In the genomic region with DNA sequence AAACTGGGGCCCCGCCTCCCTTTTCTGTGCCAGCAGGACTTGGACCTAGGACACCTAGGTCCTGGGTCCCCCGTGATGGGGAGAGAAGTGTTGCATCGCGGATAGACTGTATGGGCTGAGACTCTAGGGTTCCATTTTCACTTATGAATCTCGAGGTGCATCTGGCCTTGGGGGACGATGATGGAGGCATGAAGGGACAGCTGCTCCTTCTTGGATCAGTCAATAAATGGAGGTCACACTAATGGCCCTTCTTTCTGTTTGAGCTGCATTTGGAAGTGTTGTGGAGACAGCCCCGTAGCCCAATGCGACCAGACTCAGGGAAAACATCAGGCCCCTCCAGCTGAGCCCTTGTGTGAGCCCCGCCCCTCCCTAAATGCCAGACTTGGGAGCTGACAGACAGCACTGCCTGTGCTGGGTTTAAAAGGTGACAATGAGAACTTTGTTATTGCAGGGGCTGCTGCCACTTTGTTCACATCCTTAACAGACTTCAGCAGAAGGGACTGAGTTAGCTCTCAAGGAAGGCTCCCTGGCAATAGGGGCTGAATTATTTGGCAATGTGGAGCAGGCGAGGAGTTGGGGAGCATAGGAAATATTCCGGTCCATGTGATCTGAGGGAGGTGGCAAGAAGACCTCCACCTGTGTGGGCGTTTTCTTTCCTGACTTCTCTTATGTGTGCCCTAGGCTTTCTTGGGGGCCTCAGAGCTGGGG, we compare ENCODE assay signal across 8 cellular contexts. TPM values are rescaled to one million over a fixed set of nuclear protein-coding genes. Genes with fewer than 3 reads are reported as not detected.
DNase-seq lines count a peak whose midpoint lies in the region; TF ChIP-seq lines count a peak whose summit lies in the region.

No MANE protein-coding gene starts in this region.

- 41 to 46% methylated on average over 12 of the region's 12 CpGs for WGBS in sigmoid colon, 2 donors

- intact Hi-C loops in sigmoid colon (cut with DNase I), result loop anchor here (5.0 kb wide), 1 partner anchor 58 kb away; a partner anchor contains a TSS

- peak overlapping the region; percentile 78 for H3K9ac ChIP-seq in SK-N-MC (ENCODE audit: insufficient read length)

- TF ChIP-seq CTCF in GM12875 (IDR thresholded peaks at IDR 0.05; ENCODE audit: borderline replicate concordance, insufficient read depth, low read depth, low read length) (no peak), fibroblast of villous mesenchyme (IDR thresholded peaks at IDR 0.05; ENCODE audit: insufficient read depth, low read depth, low read length) (no peak), sigmoid colon (IDR thresholded peaks at IDR 0.05) (no peak)

- TF ChIP-seq EP300 in sigmoid colon (IDR thresholded peaks at IDR 0.05), result no peak

- DNase-seq in SK-N-MC (ENCODE audit: low read depth, low spot score), result no peak
- no peak for DNase-seq in fibroblast of villous mesenchyme (ENCODE audit: low read depth)
- no peak for DNase-seq in sigmoid colon
- DNase-seq in central memory CD4-positive, alpha-beta T cell, result no peak
- DNase-seq in GM19240 (ENCODE audit: insufficient read length, low spot score), result no peak
- DNase-seq in NCI-H510A treated with DMSO at 0.1 percent for 48 hours (lab: John Stamatoyannopoulos, UW), result no peak
- DNase-seq in stimulated activated CD4-positive, alpha-beta T cell treated with anti-CD3 and anti-CD28 coated beads, Interleukin-4, amount 100 ng/mL, for 24 hours, result no peak

- H3K36me3 ChIP-seq in SK-N-MC (ENCODE audit: insufficient read depth, low read length) (peaks cover 11% of the 10 kb centered on the region; the same call in 1 of the 2 replicates), sigmoid colon (peaks cover 1 to 42% (median 18%) of the 10 kb centered on the region in 4 donors)

- H3K4me1 ChIP-seq in sigmoid colon, result peaks cover 0 to 40% (median 38%) of the 10 kb centered on the region in 4 donors

- no peaks in the 10 kb centered on the region for H3K9me3 ChIP-seq in SK-N-MC (ENCODE audit: low read depth, low read length)
- H3K9me3 ChIP-seq in sigmoid colon, result no peaks in the 10 kb centered on the region

- H3K27me3 ChIP-seq in sigmoid colon, result no peaks in the 10 kb centered on the region

- no peak overlapping the region for H3K27ac ChIP-seq in SK-N-MC
- peak overlapping the region; percentile 97 to 99 (median 98) for H3K27ac ChIP-seq in sigmoid colon

- H3K4me3 ChIP-seq in GM12875 (ENCODE audit: low read depth, low read length) (peak overlapping the region; percentile 70), SK-N-MC (peak overlapping the region; percentile 85), fibroblast of villous mesenchyme (ENCODE audit: low read depth, low read length) (peak overlapping the region; percentile 82), sigmoid colon (peak overlapping the region; percentile 69 to 90 (median 76))

- no peak for TF ChIP-seq POLR2A in sigmoid colon (IDR thresholded peaks at IDR 0.05)

RNA-seq across cellular contexts. Expression of a gene that starts 0.8 kb away (rescaled TPM):
- 19.0 and 22.9 TPM in 2 replicates for total RNA-seq in fibroblast of villous mesenchyme
- total RNA-seq in sigmoid colon, result 10 to 100 TPM; 42.9 to 68.4 (median 50.7) TPM
- 10 to 100 TPM in 1 of 3 donors, 1 to 10 TPM in 2; 1.2 to 12.5 (median 8.4) TPM for polyA plus RNA-seq in sigmoid colon

RNA-seq across cellular contexts. Expression of a gene that starts 5.8 kb away (rescaled TPM):
- total RNA-seq in fibroblast of villous mesenchyme (28.0 and 48.4 TPM in 2 replicates), sigmoid colon (100 to 1,000 TPM in 3 of 4 donors, 10 to 100 TPM in 1; 99.4 to 140 (median 113) TPM)
- 10 to 100 TPM in 2 of 3 donors, 1 to 10 TPM in 1; 5.8 to 22.8 (median 18.2) TPM for polyA plus RNA-seq in sigmoid colon

RNA-seq across cellular contexts. Expression of a gene that starts 14.5 kb away (rescaled TPM):
- total RNA-seq in fibroblast of villous mesenchyme (21.3 and 33.2 TPM in 2 replicates), sigmoid colon (10 to 100 TPM; 13.3 to 22.8 (median 18.4) TPM)
- polyA plus RNA-seq in sigmoid colon, result 10 to 100 TPM; 21.0 to 30.5 (median 28.6) TPM

RNA-seq across cellular contexts. Expression of a gene that starts 27.5 kb away (rescaled TPM):
- 3.0 and 5.2 TPM in 2 replicates for total RNA-seq in fibroblast of villous mesenchyme
- total RNA-seq in sigmoid colon, result 1 to 10 TPM in 3 of 4 donors, under 1 TPM in 1; 0.99 to 4.4 (median 3.3) TPM
- polyA plus RNA-seq in sigmoid colon, result 1 to 10 TPM in 1 of 3 donors, not detected in 2; 2.7 TPM

RNA-seq across cellular contexts. Expression of a gene that starts 55.6 kb away (rescaled TPM):
- 0.86 and 1.3 TPM in 2 replicates for total RNA-seq in fibroblast of villous mesenchyme
- total RNA-seq in sigmoid colon, result 1 to 10 TPM; 3.6 to 8.9 (median 6.9) TPM
- 1 to 10 TPM in 1 of 3 donors, under 1 TPM in 2; under 0.01 to 3.5 (median 0.46) TPM for polyA plus RNA-seq in sigmoid colon
